9 cellular contexts compared by ENCODE assay signal in the genomic region with DNA sequence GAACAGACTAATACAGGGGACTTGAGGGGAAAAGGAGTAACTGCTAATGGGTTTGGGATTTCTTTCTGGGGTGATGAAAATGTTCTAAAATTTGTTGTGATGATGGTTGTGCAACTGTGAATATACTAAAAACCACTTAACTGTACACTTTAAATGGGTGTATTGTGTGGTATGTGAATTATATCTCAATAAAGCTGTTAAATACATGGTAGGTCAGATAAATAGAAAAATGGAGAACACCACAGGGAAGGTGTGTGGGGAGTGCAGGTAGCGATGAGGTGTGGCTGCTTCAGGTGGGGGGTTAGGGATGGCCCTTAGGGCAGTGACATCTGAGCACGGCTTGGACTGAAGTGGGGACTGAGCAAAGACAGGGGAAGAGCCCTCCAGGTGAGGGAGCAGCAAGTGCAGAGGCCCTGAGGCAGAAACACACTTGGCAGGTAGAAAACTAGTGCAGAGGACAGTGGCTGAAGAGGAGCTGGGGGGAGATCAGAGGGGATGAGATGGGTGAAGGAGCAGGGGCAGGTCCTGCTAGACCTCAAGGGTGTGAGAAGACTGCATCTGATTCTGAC. TPM values are rescaled to one million over a fixed set of nuclear protein-coding genes. Genes with fewer than 3 reads are reported as not detected.
DNase-seq lines count a peak whose midpoint lies in the region; ATAC-seq and TF ChIP-seq lines count a peak whose summit lies in the region.
"Had no signal": no experiment of that assay in that cellular context is flagged by ENCODE, and none has a peak within 500 bp of the region (broad histone marks: within the 10 kb centered on the region; RNA-seq: fewer than 3 reads in every experiment).

No MANE protein-coding gene starts in this region.

- H3K9me3 ChIP-seq in adrenal gland (replicated peaks in 1 of 3) (no peaks in the 10 kb centered on the region), mucosa of rectum (ENCODE audit: control insufficient read depth in 2 of 2, low read length in 2 of 2) (no peaks in the 10 kb centered on the region), thyroid gland (no peaks in the 10 kb centered on the region)

- H3K36me3 ChIP-seq in adrenal gland (replicated peaks in 1 of 2) = no peaks in the 10 kb centered on the region
- H3K36me3 ChIP-seq in mucosa of rectum (ENCODE audit: control insufficient read depth in 2 of 2, insufficient read depth in 2 of 2, low read length in 2 of 2) = peaks cover 0 to 4% of the 10 kb centered on the region in 2 donors
- H3K36me3 ChIP-seq in thyroid gland = no peaks in the 10 kb centered on the region

- H3K27ac ChIP-seq in adrenal gland (peak overlapping the region in 4 of 5 donors; percentile 22 to 95 (median 58)), mucosa of rectum (ENCODE audit: low read depth in 2 of 2, low read length in 2 of 2) (peak overlapping the region; percentile 76 to 82), thyroid gland (peak overlapping the region in 2 of 3 donors; percentile 40 to 62)

- H3K4me1 ChIP-seq in adrenal gland (replicated peaks in 1 of 2) (peaks cover 53 to 64% of the 10 kb centered on the region in 2 donors), mucosa of rectum (ENCODE audit: control insufficient read depth in 2 of 2, insufficient read depth in 2 of 2, low read length in 2 of 2) (peaks cover 48 to 51% of the 10 kb centered on the region in 2 donors), thyroid gland (peaks cover 30 to 65% of the 10 kb centered on the region in 2 donors)

- H3K4me3 ChIP-seq in adrenal gland (no peak overlapping the region), mucosa of rectum (ENCODE audit: low read length in 2 of 2) (no peak overlapping the region), thyroid gland (replicated peaks in 1 of 3) (no peak overlapping the region)
- H3K4me3 ChIP-seq: coronary artery had no signal

- H3K9ac ChIP-seq in mucosa of rectum (ENCODE audit: low read depth in 1 of 2, low read length in 2 of 2) = peak overlapping the region; percentile 55 to 64

- ATAC-seq in activated T-cell treated with anti-CD3 and anti-CD28 coated beads, Interleukin-2, amount 50 U/mL, for 72 hours (replicated peaks in 1 of 2) = no peak

- intact Hi-C loops in adrenal gland (cut with DNase I) (no loop called here), thyroid gland (cut with DNase I) (no loop called here)

- H3K4me1 Mint-ChIP-seq in activated T-cell treated with anti-CD3 and anti-CD28 coated beads, Interleukin-2, amount 50 U/mL, for 72 hours (ENCODE audit: low read depth) = peaks cover 99% of the 10 kb centered on the region

- H3K36me3 Mint-ChIP-seq in activated T-cell treated with anti-CD3 and anti-CD28 coated beads, Interleukin-2, amount 50 U/mL, for 72 hours (ENCODE audit: insufficient read depth in 2 of 2) = peaks cover 2 to 24% of the 10 kb centered on the region in 2 donors

- DNase-seq in activated T-cell treated with anti-CD3 and anti-CD28 coated beads, Interleukin-2, amount 50 U/mL, for 72 hours = no peak
- DNase-seq in activated T-cell treated with anti-CD3 and anti-CD28 coated beads, Interleukin-2, amount 50 U/mL, for 48 hours = no peak
- DNase-seq in adrenal gland (no peak), thyroid gland (no peak), NCI-H2196 treated with DMSO at 0.1 percent for 48 hours (lab: John Stamatoyannopoulos, UW; ENCODE audit: unreplicated experiment) (no peak), NCI-H226 (no peak)
- DNase-seq in stimulated activated CD4-positive, alpha-beta T cell treated with anti-CD3 and anti-CD28 coated beads, Interleukin-1b, Interleukin-23, amount 100 ng/mL, for 48 hours = no peak

- 89 to 100% (median 94%) methylated on average over 2 of the region's 2 CpGs for WGBS in adrenal gland, 4 donors
- 68 to 86% methylated on average over 2 of the region's 2 CpGs for WGBS in thyroid gland, 2 donors

- TF ChIP-seq CTCF in adrenal gland (IDR thresholded peaks at IDR 0.05) (no peak), thyroid gland (IDR thresholded peaks at IDR 0.05) (no peak)

- H3K9me3 Mint-ChIP-seq in activated T-cell treated with anti-CD3 and anti-CD28 coated beads, Interleukin-2, amount 50 U/mL, for 72 hours = no peaks in the 10 kb centered on the region

- no peaks in the 10 kb centered on the region for H3K27me3 Mint-ChIP-seq in activated T-cell treated with anti-CD3 and anti-CD28 coated beads, Interleukin-2, amount 50 U/mL, for 72 hours (ENCODE audit: low read depth)

- H3K27me3 ChIP-seq in adrenal gland = no peaks in the 10 kb centered on the region
- H3K27me3 ChIP-seq in mucosa of rectum (ENCODE audit: control insufficient read depth in 2 of 2, insufficient read depth in 2 of 2, low read length in 2 of 2) = no peaks in the 10 kb centered on the region
- no peaks in the 10 kb centered on the region for H3K27me3 ChIP-seq in thyroid gland

- no peak for TF ChIP-seq POLR2A in adrenal gland (IDR thresholded peaks at IDR 0.05)
- TF ChIP-seq POLR2A in thyroid gland (IDR thresholded peaks at IDR 0.05) = no peak

- peak overlapping the region; percentile 87 for H3K27ac Mint-ChIP-seq in activated T-cell treated with anti-CD3 and anti-CD28 coated beads, Interleukin-2, amount 50 U/mL, for 72 hours

- H3K4me3 Mint-ChIP-seq in activated T-cell treated with anti-CD3 and anti-CD28 coated beads, Interleukin-2, amount 50 U/mL, for 72 hours = peak overlapping the region; percentile 20 to 53

RNA-seq across cellular contexts. Expression of gene EEIG1, which starts 20.9 kb away (rescaled TPM):
- 10 to 100 TPM; 59.2 to 75.1 TPM for total RNA-seq in activated T-cell treated with anti-CD3 and anti-CD28 coated beads, Interleukin-2, amount 50 U/mL, for 72 hours
- 100 to 1,000 TPM in 2 of 8 donors, 10 to 100 TPM in 6; 35.6 to 179 (median 72.0) TPM for total RNA-seq in adrenal gland
- polyA plus RNA-seq in adrenal gland = 10 to 100 TPM; 24.5 to 49.5 (median 32.6) TPM
- 10 to 100 TPM; 18.3 to 34.7 (median 24.9) TPM for total RNA-seq in thyroid gland

RNA-seq across cellular contexts. Expression of gene DPM2, which starts 22.3 kb away (rescaled TPM):
- 10 to 100 TPM; 44.2 to 51.1 TPM for total RNA-seq in activated T-cell treated with anti-CD3 and anti-CD28 coated beads, Interleukin-2, amount 50 U/mL, for 72 hours
- 10 to 100 TPM; 18.4 to 46.8 (median 31.4) TPM for total RNA-seq in adrenal gland
- polyA plus RNA-seq in adrenal gland = 10 to 100 TPM; 32.9 to 36.5 (median 35.6) TPM
- total RNA-seq in thyroid gland = 10 to 100 TPM; 17.3 to 43.3 (median 35.5) TPM

RNA-seq across cellular contexts. Expression of gene PIP5KL1, which starts 29.3 kb away (rescaled TPM):
- total RNA-seq in activated T-cell treated with anti-CD3 and anti-CD28 coated beads, Interleukin-2, amount 50 U/mL, for 72 hours = 1 to 10 TPM; 4.4 to 6.4 TPM
- total RNA-seq in adrenal gland (1 to 10 TPM in 2 of 8 donors, under 1 TPM in 3, not detected in 3; 0.19 to 2.3 (median 0.83) TPM), thyroid gland (1 to 10 TPM in 3 of 4 donors, not detected in 1; 1.0 to 5.2 (median 1.6) TPM)
- 1 to 10 TPM in 1 of 3 donors, under 1 TPM in 2; 0.22 to 1.5 (median 0.54) TPM for polyA plus RNA-seq in adrenal gland

RNA-seq across cellular contexts. Expression of gene ST6GALNAC4, which starts 43.1 kb away (rescaled TPM):
- 10 to 100 TPM; 28.1 to 30.5 TPM for total RNA-seq in activated T-cell treated with anti-CD3 and anti-CD28 coated beads, Interleukin-2, amount 50 U/mL, for 72 hours
- total RNA-seq in adrenal gland = 10 to 100 TPM in 7 of 8 donors, 1 to 10 TPM in 1; 8.7 to 65.7 (median 24.7) TPM
- polyA plus RNA-seq in adrenal gland = 1 to 10 TPM; 5.3 to 9.2 (median 8.6) TPM
- total RNA-seq in thyroid gland = 10 to 100 TPM in 3 of 4 donors, 1 to 10 TPM in 1; 8.9 to 27.4 (median 19.1) TPM
